ENCODE assay signal across 13 cellular contexts in genomic region chr9:108245331-108245730, GRCh38.
A peak's percentile ranks its signal among the peaks of the same experiment; 100 is the strongest.
DNase-seq lines count a peak whose midpoint lies in the region; ATAC-seq and TF ChIP-seq lines count a peak whose summit lies in the region.
"Had no signal": no experiment of that assay in that cellular context is flagged by ENCODE, and none has a peak within 500 bp of the region (broad histone marks: within the 10 kb centered on the region; RNA-seq: fewer than 3 reads in every experiment).

No MANE protein-coding gene starts in this region.

- CTCF ChIA-PET in mammary epithelial cell (lab: Charles Lee; ENCODE audit: low non-redundant PET): no interaction called here

- TF ChIP-seq POLR2A in stomach (IDR thresholded peaks at IDR 0.05) (no peak), transverse colon (IDR thresholded peaks at IDR 0.05) (no peak)

- peak; percentile 62 for DNase-seq in COLO829 (ENCODE audit: low spot score)
- peak; percentile 54 for DNase-seq in foreskin melanocyte
- DNase-seq in midbrain (lab: John Stamatoyannopoulos, UW): peak; percentile 31
- DNase-seq in putamen (ENCODE audit: low spot score): peak; percentile 35
- no peak for DNase-seq in mammary epithelial cell
- no peak for DNase-seq in stomach
- no peak for DNase-seq in transverse colon
- DNase-seq: CD8-positive, alpha-beta T cell; DMS53; GF-D8; H7 had no signal

- H3K4me3 ChIP-seq in mammary epithelial cell (replicated peaks in 1 of 3; ENCODE audit: insufficient read depth in 1 of 3, low read depth in 2 of 3, low read length in 3 of 3) (no peak overlapping the region), stomach (no peak overlapping the region), transverse colon (no peak overlapping the region)
- H3K4me3 ChIP-seq: GM23338 had no signal

- no peaks in the 10 kb centered on the region for H3K79me2 ChIP-seq in mammary epithelial cell (ENCODE audit: insufficient read depth, low read length)

- H3K9me3 ChIP-seq in mammary epithelial cell (replicated peaks; ENCODE audit: insufficient read depth, low read length): no peaks in the 10 kb centered on the region
- no peaks in the 10 kb centered on the region for H3K9me3 ChIP-seq in stomach
- no peaks in the 10 kb centered on the region for H3K9me3 ChIP-seq in transverse colon

- TF ChIP-seq CTCF in mammary epithelial cell (conservative IDR thresholded peaks at IDR 0.05 in 1 of 2, IDR thresholded peaks at IDR 0.05 in 1 of 2; ENCODE audit: extremely low read depth in 1 of 2, insufficient read depth in 1 of 2, low read depth in 1 of 2, low read length in 2 of 2) (no peak), stomach (IDR thresholded peaks at IDR 0.05) (no peak), transverse colon (IDR thresholded peaks at IDR 0.05) (no peak)

- no peak overlapping the region for H3K4me2 ChIP-seq in mammary epithelial cell (ENCODE audit: insufficient read depth, low read depth, low read length)
- H3K4me2 ChIP-seq: GM23338 had no signal

- in situ Hi-C loops in mammary epithelial cell (cut with MboI; ENCODE audit: low sequenced_read_pairs in 2 of 2) (no loop called here), transverse colon (cut with MboI; ENCODE audit: low pct_ligation_motif_present in 1 of 4, low pct_unique_long_range_greater_than_20kb in 1 of 4, low sequenced_read_pairs in 3 of 4) (loop anchor here in 1 of 4 donors (10.0 kb wide), 1 partner anchor 551 kb away; no protein-coding TSS in a partner anchor)

- H3K27me3 ChIP-seq in mammary epithelial cell (ENCODE audit: insufficient read depth, low read length) (no peaks in the 10 kb centered on the region), stomach (no peaks in the 10 kb centered on the region), transverse colon (no peaks in the 10 kb centered on the region)

- H4K20me1 ChIP-seq in mammary epithelial cell (ENCODE audit: insufficient read depth, low read length): no peaks in the 10 kb centered on the region

- 45% methylated on average over 2 of the region's 2 CpGs for WGBS in mammary epithelial cell (ENCODE audit: low coverage, missing lambda C conversion rate)
- 61 to 74% (median 66%) methylated on average over 2 of the region's 2 CpGs for WGBS in stomach, 5 donors
- WGBS in transverse colon (ENCODE audit: low coverage in 1 of 2), 2 donors: 74% methylated on average over 2 of the region's 2 CpGs

- H2AFZ ChIP-seq in mammary epithelial cell (ENCODE audit: low read depth, low read length): no peak overlapping the region
- H2AFZ ChIP-seq: GM23338 had no signal

- H3K4me1 ChIP-seq in mammary epithelial cell (ENCODE audit: insufficient read depth, low read length): no peaks in the 10 kb centered on the region
- no peaks in the 10 kb centered on the region for H3K4me1 ChIP-seq in stomach
- H3K4me1 ChIP-seq in transverse colon: no peaks in the 10 kb centered on the region

- no TSS peak for BruUV-seq in mammary epithelial cell (replicated peaks; lab: Mats Ljungman, UMichigan)

- dilution Hi-C loops in mammary epithelial cell (cut with HindIII; ENCODE audit: low sequenced_read_pairs): no loop called here

- ATAC-seq in GM18867 (IDR thresholded peaks at IDR 0.05; ENCODE audit: unreplicated experiment): no peak
- ATAC-seq: CD8-positive, alpha-beta T cell; GM23338 had no signal

- H3K9ac ChIP-seq in mammary epithelial cell (ENCODE audit: insufficient read depth, low read length): no peak overlapping the region

- intact Hi-C loops in mammary epithelial cell (cut with micrococcal nuclease) (no loop called here), stomach (cut with DNase I; ENCODE audit: low total_unique reads) (no loop called here), transverse colon (cut with DNase I; ENCODE audit: low total_unique reads) (no loop called here)

- H3K27ac ChIP-seq in mammary epithelial cell (ENCODE audit: insufficient read depth, low read depth, low read length) (no peak overlapping the region), stomach (no peak overlapping the region), transverse colon (no peak overlapping the region)

- no peak for TF ChIP-seq EP300 in stomach (IDR thresholded peaks at IDR 0.05)
- no peak for TF ChIP-seq EP300 in transverse colon (IDR thresholded peaks at IDR 0.05; ENCODE audit: low read depth)

- no peaks in the 10 kb centered on the region for H3K36me3 ChIP-seq in mammary epithelial cell (ENCODE audit: insufficient read depth, low read length)
- H3K36me3 ChIP-seq in stomach: no peaks in the 10 kb centered on the region
- no peaks in the 10 kb centered on the region for H3K36me3 ChIP-seq in transverse colon

Comparison
In these comparisons a context has a peak if more than half of its experiments do, and no peak if none do; other contexts are left out.
1. DNase-seq: peak in COLO829 (single experiment), foreskin melanocyte (single experiment), midbrain (single experiment) and putamen (single experiment); none in mammary epithelial cell (single experiment), stomach (single experiment) and transverse colon (single experiment).